In genomic region chr14:104680806-104681688, GRCh38 we compare ENCODE assay signal across 8 cellular contexts. TPM values are rescaled to one million over a fixed set of nuclear protein-coding genes. Genes with fewer than 3 reads are reported as not detected.
DNase-seq lines count a peak whose midpoint lies in the region; ATAC-seq lines count a peak whose summit lies in the region.

No MANE protein-coding gene starts in this region.

- ATAC-seq in GM21367 (IDR thresholded peaks at IDR 0.05; ENCODE audit: unreplicated experiment) (peak; percentile 32), left lobe of liver (peak; percentile 79), HG03460 (IDR thresholded peaks at IDR 0.05; ENCODE audit: unreplicated experiment) (no peak)

- H3K27ac ChIP-seq in cingulate gyrus (ENCODE audit: low read depth, low read length): peak overlapping the region; percentile 95
- peak overlapping the region; percentile 96 for H3K27ac ChIP-seq in temporal lobe (ENCODE audit: low read depth, low read length)

- peak; percentile 90 for DNase-seq in AG08396 (ENCODE audit: low spot score)
- DNase-seq in NCI-H226: peak; percentile 83
- peak; percentile 90 for DNase-seq in left lobe of liver (ENCODE audit: low spot score)
- no peak for DNase-seq in activated CD8-positive, alpha-beta memory T cell treated with anti-CD3 and anti-CD28 coated beads, Interleukin-2, amount 50 U/mL, for 48 hours

RNA-seq across cellular contexts. Expression of gene INF2, which starts 8.4 kb away (rescaled TPM):
- total RNA-seq in left lobe of liver (63.1 TPM), temporal lobe (15.0 TPM)

RNA-seq across cellular contexts. Expression of gene ADSS1, which starts 43.0 kb away (rescaled TPM):
- total RNA-seq in left lobe of liver (51.9 TPM), temporal lobe (2.0 TPM)

Comparison
In these comparisons a context has a peak if more than half of its experiments do, and no peak if none do; other contexts are left out.
1. RNA of gene ADSS1, which starts 43.0 kb away (total RNA-seq): 51.9 TPM in left lobe of liver (single experiment); 2.0 TPM in temporal lobe (single experiment); every median in the first group is over 10 times any median in the second.